In genomic region chr2:34242741-34243123, GRCh38 we compare ENCODE assay signal across 21 cellular contexts.
DNase-seq lines count a peak whose midpoint lies in the region; ATAC-seq and TF ChIP-seq lines count a peak whose summit lies in the region.
"Had no signal": no experiment of that assay in that cellular context is flagged by ENCODE, and none has a peak within 500 bp of the region (broad histone marks: within the 10 kb centered on the region; RNA-seq: fewer than 3 reads in every experiment).

No MANE protein-coding gene starts in this region.

- H3K36me3 Mint-ChIP-seq in progenitor cell of endocrine pancreas (ENCODE audit: insufficient read depth): no peaks in the 10 kb centered on the region
- no peaks in the 10 kb centered on the region for H3K36me3 Mint-ChIP-seq in natural killer cell treated with Interleukin-12 subunit alpha and Interleukin-12 subunit beta and Interleukin-15 and Interleukin-18, amount 100 ng/mL, for 72 hours
- no peaks in the 10 kb centered on the region for H3K36me3 Mint-ChIP-seq in activated T-helper 1 cell treated with anti-CD3 and anti-CD28 coated beads, Interleukin-12 subunit alpha, Interleukin-12 subunit beta, Interleukin-2, Interleukin-4 antibody, amounts not matched to agents 30 ng/mL and 10 ng/mL and 1 ng/mL, durations not matched to agents 14 hours and 24 hours and 36 hours (ENCODE audit: low read depth)
- H3K36me3 Mint-ChIP-seq: activated naive CD8-positive, alpha-beta T cell treated with anti-CD3 and anti-CD28 coated beads for 36 hours had no signal

- no peaks in the 10 kb centered on the region for H4K20me1 ChIP-seq in KMS-11 (ENCODE audit: insufficient read depth)

- no peaks in the 10 kb centered on the region for H3K27me3 ChIP-seq in KMS-11 (ENCODE audit: insufficient read depth, low read depth)
- H3K27me3 ChIP-seq: Peyer's patch, right atrium auricular region had no signal

- H3K27me3 Mint-ChIP-seq in progenitor cell of endocrine pancreas: no peaks in the 10 kb centered on the region
- no peaks in the 10 kb centered on the region for H3K27me3 Mint-ChIP-seq in natural killer cell treated with Interleukin-12 subunit alpha and Interleukin-12 subunit beta and Interleukin-15 and Interleukin-18, amount 100 ng/mL, for 72 hours
- H3K27me3 Mint-ChIP-seq in activated T-helper 1 cell treated with anti-CD3 and anti-CD28 coated beads, Interleukin-12 subunit alpha, Interleukin-12 subunit beta, Interleukin-2, Interleukin-4 antibody, amounts not matched to agents 30 ng/mL and 10 ng/mL and 1 ng/mL, durations not matched to agents 14 hours and 24 hours and 36 hours (ENCODE audit: insufficient read depth): no peaks in the 10 kb centered on the region
- H3K27me3 Mint-ChIP-seq: activated naive CD8-positive, alpha-beta T cell treated with anti-CD3 and anti-CD28 coated beads for 36 hours; activated T-helper 17 cell treated with anti-CD3 and anti-CD28 coated beads, Interleukin-2, amount 50 U/mL, for 72 hours; T-helper 17 cell had no signal

- intact Hi-C loops in activated T-helper 1 cell treated with anti-CD3 and anti-CD28 coated beads, Interleukin-12 subunit alpha, Interleukin-12 subunit beta, Interleukin-2, Interleukin-4 antibody, amounts not matched to agents 30 ng/mL and 10 ng/mL and 1 ng/mL, durations not matched to agents 14 hours and 24 hours and 36 hours (cut with micrococcal nuclease): no loop called here

- no peaks in the 10 kb centered on the region for H3K9me3 Mint-ChIP-seq in progenitor cell of endocrine pancreas (ENCODE audit: low read depth)
- peaks cover 13% of the 10 kb centered on the region for H3K9me3 Mint-ChIP-seq in natural killer cell treated with Interleukin-12 subunit alpha and Interleukin-12 subunit beta and Interleukin-15 and Interleukin-18, amount 100 ng/mL, for 72 hours
- H3K9me3 Mint-ChIP-seq in activated T-helper 1 cell treated with anti-CD3 and anti-CD28 coated beads, Interleukin-12 subunit alpha, Interleukin-12 subunit beta, Interleukin-2, Interleukin-4 antibody, amounts not matched to agents 30 ng/mL and 10 ng/mL and 1 ng/mL, durations not matched to agents 14 hours and 24 hours and 36 hours: no peaks in the 10 kb centered on the region
- H3K9me3 Mint-ChIP-seq: activated T-helper 17 cell treated with anti-CD3 and anti-CD28 coated beads, Interleukin-2, amount 50 U/mL, for 72 hours had no signal

- H3K4me3 ChIP-seq in KMS-11 (IDR thresholded peaks at IDR 0.05; ENCODE audit: insufficient read depth, low read depth, low read length) (peak overlapping the region; percentile 82), astrocyte of the cerebellum (ENCODE audit: low read depth, low read length) (no peak overlapping the region)
- H3K4me3 ChIP-seq: Peyer's patch, right atrium auricular region had no signal

- H3K9ac ChIP-seq in KMS-11: peak overlapping the region; percentile 31

- peak overlapping the region; percentile 89 for H3K27ac ChIP-seq in KMS-11
- H3K27ac ChIP-seq: right atrium auricular region had no signal

- in situ Hi-C loops in astrocyte of the cerebellum (cut with HindIII; ENCODE audit: low sequenced_read_pairs) (no loop called here), GM13977 (cut with MboI; ENCODE audit: low pct_unique_long_range_greater_than_20kb, low sequenced_read_pairs, unreplicated experiment) (no loop called here)

- DNase-seq in astrocyte of the cerebellum (ENCODE audit: low read depth): peak; percentile 18
- peak; percentile 69 for DNase-seq in left kidney (ENCODE audit: low read depth, low spot score)
- no peak for DNase-seq in progenitor cell of endocrine pancreas (ENCODE audit: low spot score, unreplicated experiment)
- no peak for DNase-seq in natural killer cell treated with Interleukin-12 subunit alpha and Interleukin-12 subunit beta and Interleukin-15 and Interleukin-18, amount 100 ng/mL, for 72 hours (ENCODE audit: low spot score)
- no peak for DNase-seq in GM13977 (ENCODE audit: low spot score)
- DNase-seq in activated T-helper 1 cell treated with anti-CD3 and anti-CD28 coated beads, Interleukin-12 subunit alpha, Interleukin-12 subunit beta, Interleukin-2, Interleukin-4 antibody, amounts not matched to agents 30 ng/mL and 10 ng/mL and 1 ng/mL, durations not matched to agents 14 hours and 24 hours and 36 hours (ENCODE audit: low spot score): no peak
- DNase-seq in ureter (ENCODE audit: low spot score): no peak
- DNase-seq: ACHN; activated CD4-positive, alpha-beta T cell treated with anti-CD3 and anti-CD28 coated beads, Interleukin-2, amount 50 U/mL, for 1 hour; activated naive CD8-positive, alpha-beta T cell treated with anti-CD3 and anti-CD28 coated beads for 36 hours; C1 segment of cervical spinal cord; GOT3; mammary epithelial cell; NCI-H1092 treated with DMSO at 0.1 percent for 48 hours; NCI-H2029; stimulated activated CD8-positive, alpha-beta memory T cell treated with anti-CD3 and anti-CD28 coated beads, Interleukin-4, amount 100 ng/mL, for 48 hours; T-helper 17 cell had no signal

- H3K4me3 Mint-ChIP-seq in progenitor cell of endocrine pancreas (ENCODE audit: low read depth): no peak overlapping the region
- no peak overlapping the region for H3K4me3 Mint-ChIP-seq in natural killer cell treated with Interleukin-12 subunit alpha and Interleukin-12 subunit beta and Interleukin-15 and Interleukin-18, amount 100 ng/mL, for 72 hours
- no peak overlapping the region for H3K4me3 Mint-ChIP-seq in activated T-helper 1 cell treated with anti-CD3 and anti-CD28 coated beads, Interleukin-12 subunit alpha, Interleukin-12 subunit beta, Interleukin-2, Interleukin-4 antibody, amounts not matched to agents 30 ng/mL and 10 ng/mL and 1 ng/mL, durations not matched to agents 14 hours and 24 hours and 36 hours
- H3K4me3 Mint-ChIP-seq: activated naive CD8-positive, alpha-beta T cell treated with anti-CD3 and anti-CD28 coated beads for 36 hours; activated T-helper 17 cell treated with anti-CD3 and anti-CD28 coated beads, Interleukin-2, amount 50 U/mL, for 72 hours; T-helper 17 cell had no signal

- H3K36me3 ChIP-seq in KMS-11 (ENCODE audit: insufficient read depth): no peaks in the 10 kb centered on the region
- H3K36me3 ChIP-seq: Peyer's patch, right atrium auricular region had no signal

- peak overlapping the region; percentile 58 for H3K4me2 ChIP-seq in KMS-11

- H3K27ac Mint-ChIP-seq in progenitor cell of endocrine pancreas: peak overlapping the region; percentile 46
- no peak overlapping the region for H3K27ac Mint-ChIP-seq in natural killer cell treated with Interleukin-12 subunit alpha and Interleukin-12 subunit beta and Interleukin-15 and Interleukin-18, amount 100 ng/mL, for 72 hours
- H3K27ac Mint-ChIP-seq in activated T-helper 1 cell treated with anti-CD3 and anti-CD28 coated beads, Interleukin-12 subunit alpha, Interleukin-12 subunit beta, Interleukin-2, Interleukin-4 antibody, amounts not matched to agents 30 ng/mL and 10 ng/mL and 1 ng/mL, durations not matched to agents 14 hours and 24 hours and 36 hours: no peak overlapping the region
- H3K27ac Mint-ChIP-seq: activated naive CD8-positive, alpha-beta T cell treated with anti-CD3 and anti-CD28 coated beads for 36 hours; activated T-helper 17 cell treated with anti-CD3 and anti-CD28 coated beads, Interleukin-2, amount 50 U/mL, for 72 hours; T-helper 17 cell had no signal

- TF ChIP-seq CTCF in KMS-11 (conservative IDR thresholded peaks at IDR 0.05; ENCODE audit: low read depth, low read length) (no peak), astrocyte of the cerebellum (IDR thresholded peaks at IDR 0.05; ENCODE audit: low read depth, low read length, missing control alignments) (no peak), progenitor cell of endocrine pancreas (IDR thresholded peaks at IDR 0.05; ENCODE audit: unreplicated experiment) (no peak), GM13977 (IDR thresholded peaks at IDR 0.05; ENCODE audit: extremely low read depth, insufficient read depth, missing control alignments) (no peak)

- H3K4me1 Mint-ChIP-seq in progenitor cell of endocrine pancreas (ENCODE audit: low read depth): peaks cover 10% of the 10 kb centered on the region
- H3K4me1 Mint-ChIP-seq in natural killer cell treated with Interleukin-12 subunit alpha and Interleukin-12 subunit beta and Interleukin-15 and Interleukin-18, amount 100 ng/mL, for 72 hours (ENCODE audit: low read depth in 2 of 2): no peaks in the 10 kb centered on the region
- no peaks in the 10 kb centered on the region for H3K4me1 Mint-ChIP-seq in activated T-helper 1 cell treated with anti-CD3 and anti-CD28 coated beads, Interleukin-12 subunit alpha, Interleukin-12 subunit beta, Interleukin-2, Interleukin-4 antibody, amounts not matched to agents 30 ng/mL and 10 ng/mL and 1 ng/mL, durations not matched to agents 14 hours and 24 hours and 36 hours (ENCODE audit: low read depth)
- H3K4me1 Mint-ChIP-seq: activated naive CD8-positive, alpha-beta T cell treated with anti-CD3 and anti-CD28 coated beads for 36 hours; activated T-helper 17 cell treated with anti-CD3 and anti-CD28 coated beads, Interleukin-2, amount 50 U/mL, for 72 hours; T-helper 17 cell had no signal

- H2AFZ ChIP-seq in KMS-11 (ENCODE audit: low read depth): peak overlapping the region; percentile 15; the same call in 1 of the 2 replicates

- peaks cover 80% of the 10 kb centered on the region for H3K4me1 ChIP-seq in KMS-11 (ENCODE audit: low read depth, poor library complexity, severe bottlenecking)
- H3K4me1 ChIP-seq: Peyer's patch, right atrium auricular region had no signal

- H3K79me2 ChIP-seq in KMS-11 (ENCODE audit: insufficient read depth, low read depth): no peaks in the 10 kb centered on the region

- no peak for ATAC-seq in natural killer cell treated with Interleukin-12 subunit alpha and Interleukin-12 subunit beta and Interleukin-15 and Interleukin-18, amount 100 ng/mL, for 72 hours
- ATAC-seq: activated T-helper 17 cell treated with anti-CD3 and anti-CD28 coated beads, Interleukin-2, amount 50 U/mL, for 72 hours; T-helper 17 cell had no signal

Comparison
In these comparisons a context has a peak if more than half of its experiments do, and no peak if none do; other contexts are left out.
1. DNase-seq: peak in astrocyte of the cerebellum (single experiment) and left kidney (single experiment); none in progenitor cell of endocrine pancreas (single experiment), natural killer cell treated with Interleukin-12 subunit alpha and Interleukin-12 subunit beta and Interleukin-15 and Interleukin-18, amount 100 ng/mL, for 72 hours (single experiment), GM13977 (single experiment), activated T-helper 1 cell treated with anti-CD3 and anti-CD28 coated beads, Interleukin-12 subunit alpha, Interleukin-12 subunit beta, Interleukin-2, Interleukin-4 antibody, amounts not matched to agents 30 ng/mL and 10 ng/mL and 1 ng/mL, durations not matched to agents 14 hours and 24 hours and 36 hours (single experiment) and ureter (single experiment).